Comparison of ENCODE assay signal across 10 cellular contexts in genomic region chr17:73952136-73952497, GRCh38.
DNase-seq lines count a peak whose midpoint lies in the region; ATAC-seq and TF ChIP-seq lines count a peak whose summit lies in the region.
"Had no signal": no experiment of that assay in that cellular context is flagged by ENCODE, and none has a peak within 500 bp of the region (broad histone marks: within the 10 kb centered on the region; RNA-seq: fewer than 3 reads in every experiment).

No MANE protein-coding gene starts in this region.

- DNase-seq in Ammon's horn (ENCODE audit: low spot score) = peak; percentile 61
- DNase-seq in midbrain (lab: John Stamatoyannopoulos, UW) = peak; percentile 40
- DNase-seq in NCI-H2081 (lab: John Stamatoyannopoulos, UW) = no peak
- DNase-seq in mucosa of descending colon = no peak
- DNase-seq: dermis blood vessel endothelial cell, uterus had no signal

- H3K27me3 ChIP-seq in HUES6 (ENCODE audit: control insufficient read depth, insufficient read depth, low read length) (peaks cover 63% of the 10 kb centered on the region), ectodermal cell (ENCODE audit: control insufficient read depth, insufficient read depth, low read length, poor library complexity, severe bottlenecking) (no peaks in the 10 kb centered on the region)
- H3K27me3 ChIP-seq: uterus had no signal

- TF ChIP-seq CTCF in mucosa of descending colon (IDR thresholded peaks at IDR 0.05) = no peak

- H3K36me3 ChIP-seq in HUES6 (ENCODE audit: control insufficient read depth, insufficient read depth, low read length) (no peaks in the 10 kb centered on the region), ectodermal cell (ENCODE audit: control insufficient read depth, insufficient read depth, low read length) (no peaks in the 10 kb centered on the region), mucosa of descending colon (ENCODE audit: low read depth) (no peaks in the 10 kb centered on the region)
- H3K36me3 ChIP-seq: uterus had no signal

- intact Hi-C loops in mucosa of descending colon (cut with DNase I, micrococcal nuclease) = loop anchor here in 1 of 2 donors (10.0 kb wide), 1 partner anchor 297 kb away; no protein-coding TSS in a partner anchor

- peak overlapping the region; percentile 70 for H3K4me3 ChIP-seq in HUES6 (ENCODE audit: low read depth, low read length)
- H3K4me3 ChIP-seq in ectodermal cell (ENCODE audit: insufficient read depth, low read depth, low read length) = peak overlapping the region; percentile 43
- H3K4me3 ChIP-seq in mucosa of descending colon = no peak overlapping the region
- H3K4me3 ChIP-seq: uterus had no signal

- H3K27ac ChIP-seq in HUES6 (ENCODE audit: low read depth, low read length) (no peak overlapping the region), ectodermal cell (ENCODE audit: insufficient read depth, low read depth, low read length, poor library complexity, severe bottlenecking) (peak overlapping the region; percentile 6)
- H3K27ac ChIP-seq: uterus had no signal

- no peak for ATAC-seq in GM18907 (IDR thresholded peaks at IDR 0.05; ENCODE audit: unreplicated experiment)
- ATAC-seq in mucosa of descending colon = no peak
- no peak for ATAC-seq in HG03520 (IDR thresholded peaks at IDR 0.05; ENCODE audit: unreplicated experiment)

- WGBS in ectodermal cell, 2 experiments = 1% methylated on average over 22 of the region's 22 CpGs

- peak overlapping the region; percentile 43 for H3K9ac ChIP-seq in HUES6 (ENCODE audit: low read length)

- H3K9me3 ChIP-seq in HUES6 (ENCODE audit: control insufficient read depth, insufficient read depth, low read depth, low read length) = no peaks in the 10 kb centered on the region
- H3K9me3 ChIP-seq in ectodermal cell (ENCODE audit: control insufficient read depth, low read length) = no peaks in the 10 kb centered on the region
- H3K9me3 ChIP-seq in mucosa of descending colon = no peaks in the 10 kb centered on the region
- H3K9me3 ChIP-seq: uterus had no signal

- peaks cover 10% of the 10 kb centered on the region for H3K4me1 ChIP-seq in HUES6 (ENCODE audit: control insufficient read depth, insufficient read depth, low read length)
- peaks cover 12% of the 10 kb centered on the region for H3K4me1 ChIP-seq in ectodermal cell (ENCODE audit: control insufficient read depth, insufficient read depth, low read length)
- H3K4me1 ChIP-seq in mucosa of descending colon (ENCODE audit: low read depth) = peaks cover 22% of the 10 kb centered on the region

Comparison
In these comparisons a context has a peak if more than half of its experiments do, and no peak if none do; other contexts are left out.
1. DNase-seq: peak in Ammon's horn (single experiment) and midbrain (single experiment); none in NCI-H2081 (0 of 2) and mucosa of descending colon (0 of 3).